1 cellular context compared by ENCODE assay signal in the genomic region with DNA sequence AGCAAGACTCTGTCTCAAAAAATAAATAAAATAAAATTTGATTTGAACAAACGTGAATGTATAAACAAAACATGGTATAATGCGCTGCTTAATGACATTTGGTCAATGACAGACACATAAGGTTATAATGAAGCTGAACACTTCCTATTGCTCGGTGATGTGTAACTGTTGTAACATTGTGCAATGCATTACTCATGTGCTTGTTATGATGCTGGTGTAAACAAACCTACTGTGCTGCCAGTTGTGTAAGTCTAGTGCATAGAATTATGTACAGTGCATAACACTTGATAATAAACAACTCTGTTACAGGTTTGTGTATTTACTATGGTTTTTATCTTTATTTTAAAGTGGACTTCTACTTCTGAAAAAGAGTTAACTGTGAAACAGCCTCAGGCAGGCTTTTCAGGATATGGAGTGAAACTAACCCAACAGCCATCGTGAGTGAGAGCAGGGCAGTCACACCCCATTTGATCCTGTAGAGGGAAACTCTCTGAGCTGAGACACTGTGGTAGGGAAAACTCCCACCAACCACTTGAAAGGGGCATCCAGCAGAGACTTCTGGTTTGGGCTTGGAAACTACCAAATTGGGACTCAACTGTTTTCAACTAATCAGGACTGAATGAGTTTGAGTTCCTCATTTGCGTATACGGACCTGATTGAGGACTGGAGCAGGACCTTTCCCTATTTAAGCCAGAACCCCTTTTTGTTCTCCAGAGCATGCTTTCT.
TF ChIP-seq lines count a peak whose summit lies in the region.

No MANE protein-coding gene starts in this region.

TF ChIP-seq in HepG2, 621 proteins besides CTCF, POLR2A, EP300 and RAD21 (continued from another document and continues in another):
- TF ChIP-seq, protein P1, sequence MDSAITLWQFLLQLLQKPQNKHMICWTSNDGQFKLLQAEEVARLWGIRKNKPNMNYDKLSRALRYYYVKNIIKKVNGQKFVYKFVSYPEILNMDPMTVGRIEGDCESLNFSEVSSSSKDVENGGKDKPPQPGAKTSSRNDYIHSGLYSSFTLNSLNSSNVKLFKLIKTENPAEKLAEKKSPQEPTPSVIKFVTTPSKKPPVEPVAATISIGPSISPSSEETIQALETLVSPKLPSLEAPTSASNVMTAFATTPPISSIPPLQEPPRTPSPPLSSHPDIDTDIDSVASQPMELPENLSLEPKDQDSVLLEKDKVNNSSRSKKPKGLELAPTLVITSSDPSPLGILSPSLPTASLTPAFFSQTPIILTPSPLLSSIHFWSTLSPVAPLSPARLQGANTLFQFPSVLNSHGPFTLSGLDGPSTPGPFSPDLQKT (CRISPR knock-in tag; IDR thresholded peaks at IDR 0.05; ENCODE audit: borderline replicate concordance): no peak
- TF ChIP-seq MIXL1 (CRISPR knock-in tag; IDR thresholded peaks at IDR 0.05): no peak
- TF ChIP-seq SRY (CRISPR knock-in tag; IDR thresholded peaks at IDR 0.05): no peak
- TF ChIP-seq ZNF558 (CRISPR knock-in tag; IDR thresholded peaks at IDR 0.05; ENCODE audit: borderline replicate concordance): no peak
- no peak for TF ChIP-seq ZNF850 (CRISPR knock-in tag; conservative IDR thresholded peaks at IDR 0.05)
- no peak for TF ChIP-seq ZNF646 (CRISPR knock-in tag; IDR thresholded peaks at IDR 0.05)
- TF ChIP-seq, protein P2, sequence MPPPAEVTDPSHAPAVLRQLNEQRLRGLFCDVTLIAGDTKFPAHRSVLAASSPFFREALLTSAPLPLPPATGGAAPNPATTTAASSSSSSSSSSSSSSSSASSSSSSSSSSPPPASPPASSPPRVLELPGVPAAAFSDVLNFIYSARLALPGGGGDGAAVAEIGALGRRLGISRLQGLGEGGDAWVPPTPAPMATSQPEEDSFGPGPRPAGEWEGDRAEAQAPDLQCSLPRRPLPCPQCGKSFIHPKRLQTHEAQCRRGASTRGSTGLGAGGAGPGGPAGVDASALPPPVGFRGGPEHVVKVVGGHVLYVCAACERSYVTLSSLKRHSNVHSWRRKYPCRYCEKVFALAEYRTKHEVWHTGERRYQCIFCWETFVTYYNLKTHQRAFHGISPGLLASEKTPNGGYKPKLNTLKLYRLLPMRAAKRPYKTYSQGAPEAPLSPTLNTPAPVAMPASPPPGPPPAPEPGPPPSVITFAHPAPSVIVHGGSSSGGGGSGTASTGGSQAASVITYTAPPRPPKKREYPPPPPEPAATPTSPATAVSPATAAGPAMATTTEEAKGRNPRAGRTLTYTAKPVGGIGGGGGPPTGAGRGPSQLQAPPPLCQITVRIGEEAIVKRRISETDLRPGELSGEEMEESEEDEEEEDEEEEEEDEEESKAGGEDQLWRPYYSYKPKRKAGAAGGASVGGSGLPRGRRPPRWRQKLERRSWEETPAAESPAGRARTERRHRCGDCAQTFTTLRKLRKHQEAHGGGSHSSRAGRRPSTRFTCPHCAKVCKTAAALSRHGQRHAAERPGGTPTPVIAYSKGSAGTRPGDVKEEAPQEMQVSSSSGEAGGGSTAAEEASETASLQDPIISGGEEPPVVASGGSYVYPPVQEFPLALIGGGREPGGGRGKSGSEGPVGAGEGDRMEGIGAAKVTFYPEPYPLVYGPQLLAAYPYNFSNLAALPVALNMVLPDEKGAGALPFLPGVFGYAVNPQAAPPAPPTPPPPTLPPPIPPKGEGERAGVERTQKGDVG (CRISPR knock-in tag; IDR thresholded peaks at IDR 0.05; ENCODE audit: borderline replicate concordance): no peak
- TF ChIP-seq, protein P3, sequence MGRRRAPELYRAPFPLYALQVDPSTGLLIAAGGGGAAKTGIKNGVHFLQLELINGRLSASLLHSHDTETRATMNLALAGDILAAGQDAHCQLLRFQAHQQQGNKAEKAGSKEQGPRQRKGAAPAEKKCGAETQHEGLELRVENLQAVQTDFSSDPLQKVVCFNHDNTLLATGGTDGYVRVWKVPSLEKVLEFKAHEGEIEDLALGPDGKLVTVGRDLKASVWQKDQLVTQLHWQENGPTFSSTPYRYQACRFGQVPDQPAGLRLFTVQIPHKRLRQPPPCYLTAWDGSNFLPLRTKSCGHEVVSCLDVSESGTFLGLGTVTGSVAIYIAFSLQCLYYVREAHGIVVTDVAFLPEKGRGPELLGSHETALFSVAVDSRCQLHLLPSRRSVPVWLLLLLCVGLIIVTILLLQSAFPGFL (CRISPR knock-in tag; IDR thresholded peaks at IDR 0.05): no peak
- TF ChIP-seq SP4 (CRISPR knock-in tag; IDR thresholded peaks at IDR 0.05): no peak
- TF ChIP-seq ZNF773 (CRISPR knock-in tag; IDR thresholded peaks at IDR 0.05; ENCODE audit: borderline replicate concordance): no peak
- no peak for TF ChIP-seq NCOA5 (CRISPR knock-in tag; IDR thresholded peaks at IDR 0.05)
- no peak for TF ChIP-seq ZBTB3 (CRISPR knock-in tag; IDR thresholded peaks at IDR 0.05; ENCODE audit: borderline replicate concordance, low read depth)
- TF ChIP-seq, protein P4, sequence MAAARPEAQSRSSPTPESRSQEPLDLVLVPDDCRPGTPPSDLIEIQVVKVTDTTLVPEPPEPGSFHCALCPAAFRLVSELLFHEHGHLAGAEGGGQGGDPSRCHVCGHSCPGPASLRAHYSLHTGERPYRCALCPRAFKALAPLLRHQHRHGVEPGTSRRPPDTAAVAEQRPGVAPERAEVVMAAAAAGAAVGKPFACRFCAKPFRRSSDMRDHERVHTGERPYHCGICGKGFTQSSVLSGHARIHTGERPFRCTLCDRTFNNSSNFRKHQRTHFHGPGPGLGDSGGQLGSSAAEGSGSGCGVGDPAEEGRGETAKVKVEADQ (CRISPR knock-in tag; IDR thresholded peaks at IDR 0.05; ENCODE audit: borderline replicate concordance): no peak
- no peak for TF ChIP-seq ZNF607 (CRISPR knock-in tag; IDR thresholded peaks at IDR 0.05; ENCODE audit: borderline replicate concordance)
- TF ChIP-seq, protein P5, sequence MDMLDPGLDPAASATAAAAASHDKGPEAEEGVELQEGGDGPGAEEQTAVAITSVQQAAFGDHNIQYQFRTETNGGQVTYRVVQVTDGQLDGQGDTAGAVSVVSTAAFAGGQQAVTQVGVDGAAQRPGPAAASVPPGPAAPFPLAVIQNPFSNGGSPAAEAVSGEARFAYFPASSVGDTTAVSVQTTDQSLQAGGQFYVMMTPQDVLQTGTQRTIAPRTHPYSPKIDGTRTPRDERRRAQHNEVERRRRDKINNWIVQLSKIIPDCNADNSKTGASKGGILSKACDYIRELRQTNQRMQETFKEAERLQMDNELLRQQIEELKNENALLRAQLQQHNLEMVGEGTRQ (IDR thresholded peaks at IDR 0.05; ENCODE audit: low read depth, low read length): no peak
- TF ChIP-seq, protein P5 (CRISPR knock-in tag; IDR thresholded peaks at IDR 0.05; ENCODE audit: borderline replicate concordance): no peak
- no peak for TF ChIP-seq ZNF883 (CRISPR knock-in tag; IDR thresholded peaks at IDR 0.05; ENCODE audit: not compliant biosample characterization)
- 0 out of 2 replicates have a peak, but pooled peaks have one; percentile 16 for TF ChIP-seq ZNF652 (CRISPR knock-in tag; IDR thresholded peaks at IDR 0.05; ENCODE audit: borderline replicate concordance, low read depth)
- no peak for TF ChIP-seq ATF6 (CRISPR knock-in tag; conservative IDR thresholded peaks at IDR 0.05)
- TF ChIP-seq LCORL (IDR thresholded peaks at IDR 0.05): no peak
- no peak for TF ChIP-seq LCORL (CRISPR knock-in tag; IDR thresholded peaks at IDR 0.05)
- TF ChIP-seq ZNF776 (CRISPR knock-in tag; IDR thresholded peaks at IDR 0.05): no peak
- TF ChIP-seq AGO2 (optimal IDR thresholded peaks at IDR 0.05; ENCODE audit: low read depth, low read length): no peak
- no peak for TF ChIP-seq ZNF343 (CRISPR knock-in tag; IDR thresholded peaks at IDR 0.05)
- no peak for TF ChIP-seq E2F2 (CRISPR knock-in tag; IDR thresholded peaks at IDR 0.05; ENCODE audit: borderline replicate concordance)
- no peak; the same call in 1 of the 2 replicates for TF ChIP-seq ATM (IDR thresholded peaks at IDR 0.05; ENCODE audit: borderline replicate concordance)
- TF ChIP-seq RAD51 (IDR thresholded peaks at IDR 0.05; ENCODE audit: borderline replicate concordance): no peak
- TF ChIP-seq TOPORS (CRISPR knock-in tag; IDR thresholded peaks at IDR 0.05): no peak
- TF ChIP-seq ZNF775 (CRISPR knock-in tag; IDR thresholded peaks at IDR 0.05; ENCODE audit: borderline replicate concordance): no peak
- TF ChIP-seq NCOA1 (CRISPR knock-in tag; IDR thresholded peaks at IDR 0.05): no peak
- TF ChIP-seq ZNF460 (CRISPR knock-in tag; IDR thresholded peaks at IDR 0.05; ENCODE audit: borderline replicate concordance): no peak
- no peak for TF ChIP-seq MTF2 (CRISPR knock-in tag; IDR thresholded peaks at IDR 0.05; ENCODE audit: borderline replicate concordance)
- TF ChIP-seq ZFP82 (CRISPR knock-in tag; IDR thresholded peaks at IDR 0.05; ENCODE audit: borderline replicate concordance): no peak
- no peak for TF ChIP-seq NPAS2 (CRISPR knock-in tag; IDR thresholded peaks at IDR 0.05; ENCODE audit: borderline replicate concordance)
- no peak for TF ChIP-seq TFAP4 (IDR thresholded peaks at IDR 0.05; ENCODE audit: borderline replicate concordance, low read depth)
